Comparison of ENCODE assay signal across 16 cellular contexts in the genomic region with DNA sequence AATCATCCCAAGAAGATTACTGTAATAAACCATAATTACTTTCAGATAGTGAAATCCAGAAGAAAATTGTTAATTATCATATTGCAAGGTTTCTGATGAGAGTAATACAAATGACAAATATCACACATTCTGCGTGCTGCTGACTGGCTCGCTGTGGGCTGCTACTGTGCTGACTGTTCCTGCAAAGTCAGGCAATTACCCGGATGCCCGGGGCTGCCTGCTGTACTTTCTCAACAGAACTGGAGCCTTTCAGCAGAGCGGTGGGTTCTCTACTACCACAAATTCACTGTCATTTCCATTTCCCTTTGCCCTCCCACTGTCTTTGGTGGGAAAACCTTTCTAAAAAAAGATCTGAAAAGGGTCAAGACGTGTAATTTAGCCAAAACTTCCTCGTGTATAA.
A peak's percentile ranks its signal among the peaks of the same experiment; 100 is the strongest.
DNase-seq lines count a peak whose midpoint lies in the region; ATAC-seq and TF ChIP-seq lines count a peak whose summit lies in the region.
"Had no signal": no experiment of that assay in that cellular context is flagged by ENCODE, and none has a peak within 500 bp of the region (broad histone marks: within the 10 kb centered on the region; RNA-seq: fewer than 3 reads in every experiment).

No MANE protein-coding gene starts in this region.

- TF ChIP-seq CTCF in CD8-positive, alpha-beta T cell (IDR thresholded peaks at IDR 0.05) = no peak

- H3K27me3 Mint-ChIP-seq in activated T-cell treated with anti-CD3 and anti-CD28 coated beads, Interleukin-2, amount 50 U/mL, for 24 hours = no peaks in the 10 kb centered on the region
- H3K27me3 Mint-ChIP-seq in activated T-cell treated with anti-CD3 and anti-CD28 coated beads, Interleukin-2, amount 50 U/mL, for 4 hours (ENCODE audit: low read depth) = no peaks in the 10 kb centered on the region
- H3K27me3 Mint-ChIP-seq in CD8-positive, alpha-beta T cell (ENCODE audit: low read depth) = no peaks in the 10 kb centered on the region
- H3K27me3 Mint-ChIP-seq in stimulated activated memory B cell treated with anti-CD40 and anti-IgM and Interleukin-4, amounts not matched to agents 10 μg/mL and 1 μg/mL and 100 μg/mL, for 72 hours = no peaks in the 10 kb centered on the region

- no peaks in the 10 kb centered on the region for H3K9me3 ChIP-seq in CD8-positive, alpha-beta T cell (ENCODE audit: low read length)
- H3K9me3 ChIP-seq: BLaER1, HAP-1 had no signal

- peaks cover 25% of the 10 kb centered on the region for H3K4me1 Mint-ChIP-seq in activated T-cell treated with anti-CD3 and anti-CD28 coated beads, Interleukin-2, amount 50 U/mL, for 24 hours (ENCODE audit: low read depth)
- H3K4me1 Mint-ChIP-seq in activated T-cell treated with anti-CD3 and anti-CD28 coated beads, Interleukin-2, amount 50 U/mL, for 4 hours (ENCODE audit: low read depth) = peaks cover 14% of the 10 kb centered on the region
- peaks cover 5% of the 10 kb centered on the region for H3K4me1 Mint-ChIP-seq in CD8-positive, alpha-beta T cell (ENCODE audit: low read depth)
- peaks cover 28% of the 10 kb centered on the region for H3K4me1 Mint-ChIP-seq in stimulated activated memory B cell treated with anti-CD40 and anti-IgM and Interleukin-4, amounts not matched to agents 10 μg/mL and 1 μg/mL and 100 μg/mL, for 72 hours

- DNase-seq in activated T-cell treated with anti-CD3 and anti-CD28 coated beads, Interleukin-2, amount 50 U/mL, for 24 hours = no peak
- DNase-seq in activated T-cell treated with anti-CD3 and anti-CD28 coated beads, Interleukin-2, amount 50 U/mL, for 4 hours = no peak
- no peak for DNase-seq in CD8-positive, alpha-beta T cell
- DNase-seq in NCI-H774 (lab: John Stamatoyannopoulos, UW) (no peak), SW480 (ENCODE audit: low spot score) (no peak), NCI-H1694 treated with DMSO at 0.1 percent for 48 hours (lab: John Stamatoyannopoulos, UW) (no peak)
- DNase-seq: ACHN, AML-193, DMS79, EL, GDM1 had no signal

- H3K27ac Mint-ChIP-seq in activated T-cell treated with anti-CD3 and anti-CD28 coated beads, Interleukin-2, amount 50 U/mL, for 24 hours = peak overlapping the region; percentile 35
- H3K27ac Mint-ChIP-seq in CD8-positive, alpha-beta T cell = peak overlapping the region; percentile 55
- H3K27ac Mint-ChIP-seq in stimulated activated memory B cell treated with anti-CD40 and anti-IgM and Interleukin-4, amounts not matched to agents 10 μg/mL and 1 μg/mL and 100 μg/mL, for 72 hours = peak overlapping the region; percentile 64

- CTCF ChIA-PET in CD8-positive, alpha-beta T cell (lab: Charles Lee) = no interaction called here

- H3K27me3 ChIP-seq in CD8-positive, alpha-beta T cell (ENCODE audit: insufficient read depth, low read length) = no peaks in the 10 kb centered on the region
- H3K27me3 ChIP-seq: BLaER1 had no signal

- H3K4me1 ChIP-seq in CD8-positive, alpha-beta T cell (ENCODE audit: insufficient read depth, low read length) = no peaks in the 10 kb centered on the region
- H3K4me1 ChIP-seq: HAP-1 had no signal

- H3K4me3 Mint-ChIP-seq in activated T-cell treated with anti-CD3 and anti-CD28 coated beads, Interleukin-2, amount 50 U/mL, for 24 hours = no peak overlapping the region
- no peak overlapping the region for H3K4me3 Mint-ChIP-seq in activated T-cell treated with anti-CD3 and anti-CD28 coated beads, Interleukin-2, amount 50 U/mL, for 4 hours
- H3K4me3 Mint-ChIP-seq in CD8-positive, alpha-beta T cell = no peak overlapping the region
- no peak overlapping the region for H3K4me3 Mint-ChIP-seq in stimulated activated memory B cell treated with anti-CD40 and anti-IgM and Interleukin-4, amounts not matched to agents 10 μg/mL and 1 μg/mL and 100 μg/mL, for 72 hours

- no peaks in the 10 kb centered on the region for H3K9me3 Mint-ChIP-seq in activated T-cell treated with anti-CD3 and anti-CD28 coated beads, Interleukin-2, amount 50 U/mL, for 24 hours
- no peaks in the 10 kb centered on the region for H3K9me3 Mint-ChIP-seq in activated T-cell treated with anti-CD3 and anti-CD28 coated beads, Interleukin-2, amount 50 U/mL, for 4 hours
- no peaks in the 10 kb centered on the region for H3K9me3 Mint-ChIP-seq in CD8-positive, alpha-beta T cell
- no peaks in the 10 kb centered on the region for H3K9me3 Mint-ChIP-seq in stimulated activated memory B cell treated with anti-CD40 and anti-IgM and Interleukin-4, amounts not matched to agents 10 μg/mL and 1 μg/mL and 100 μg/mL, for 72 hours

- ATAC-seq in activated T-cell treated with anti-CD3 and anti-CD28 coated beads, Interleukin-2, amount 50 U/mL, for 4 hours = no peak
- ATAC-seq in CD8-positive, alpha-beta T cell = no peak
- no peak for ATAC-seq in stimulated activated memory B cell treated with anti-CD40 and anti-IgM and Interleukin-4, amounts not matched to agents 10 μg/mL and 1 μg/mL and 100 μg/mL, for 72 hours
- ATAC-seq: K562 had no signal

- no peak overlapping the region for H3K27ac ChIP-seq in CD8-positive, alpha-beta T cell (ENCODE audit: low read depth, low read length)
- peak overlapping the region; percentile 26 for H3K27ac ChIP-seq in angular gyrus (ENCODE audit: low read depth, low read length)
- H3K27ac ChIP-seq: BLaER1 had no signal

- POLR2A ChIA-PET in CD8-positive, alpha-beta T cell (lab: Charles Lee) = no interaction called here

- H3K4me3 ChIP-seq in CD8-positive, alpha-beta T cell (ENCODE audit: low read depth, low read length) = no peak overlapping the region
- H3K4me3 ChIP-seq: BLaER1, HAP-1, K562 had no signal

- peaks cover 93% of the 10 kb centered on the region for H3K36me3 Mint-ChIP-seq in activated T-cell treated with anti-CD3 and anti-CD28 coated beads, Interleukin-2, amount 50 U/mL, for 24 hours (ENCODE audit: low read depth)
- peaks cover 58% of the 10 kb centered on the region for H3K36me3 Mint-ChIP-seq in activated T-cell treated with anti-CD3 and anti-CD28 coated beads, Interleukin-2, amount 50 U/mL, for 4 hours (ENCODE audit: insufficient read depth)
- peaks cover 95% of the 10 kb centered on the region for H3K36me3 Mint-ChIP-seq in CD8-positive, alpha-beta T cell
- H3K36me3 Mint-ChIP-seq in stimulated activated memory B cell treated with anti-CD40 and anti-IgM and Interleukin-4, amounts not matched to agents 10 μg/mL and 1 μg/mL and 100 μg/mL, for 72 hours = peaks cover 73% of the 10 kb centered on the region

- peaks cover 50% of the 10 kb centered on the region for H3K36me3 ChIP-seq in CD8-positive, alpha-beta T cell (ENCODE audit: insufficient read depth, low read length)
- H3K36me3 ChIP-seq: HAP-1 had no signal

- intact Hi-C loops in CD8-positive, alpha-beta T cell (cut with DNase I, micrococcal nuclease) = loop anchor here in 1 of 2 experiments (10.0 kb wide), 1 partner anchor 1069 kb away; no protein-coding TSS in a partner anchor
